In genomic region chr1:94698759-94699502, GRCh38 we compare ENCODE assay signal across 1 cellular context.
A peak's percentile ranks its signal among the peaks of the same experiment; 100 is the strongest.
TF ChIP-seq lines count a peak whose summit lies in the region.

No MANE protein-coding gene starts in this region.

TF ChIP-seq in HepG2, 621 proteins besides CTCF, POLR2A, EP300 and RAD21 (continued from another document):
- TF ChIP-seq ZNF142 (CRISPR knock-in tag; IDR thresholded peaks at IDR 0.05) (no peak), ZNF550 (CRISPR knock-in tag; IDR thresholded peaks at IDR 0.05; ENCODE audit: borderline replicate concordance) (no peak), TIGD3 (CRISPR knock-in tag; IDR thresholded peaks at IDR 0.05; ENCODE audit: borderline replicate concordance) (no peak), ELF1 (CRISPR knock-in tag; IDR thresholded peaks at IDR 0.05) (no peak), ZMYM4 (CRISPR knock-in tag; IDR thresholded peaks at IDR 0.05) (0 out of 2 replicates have a peak, but pooled peaks have one; percentile 67), RNF2 (conservative IDR thresholded peaks at IDR 0.05; ENCODE audit: low read depth) (no peak), EEA1 (CRISPR knock-in tag; IDR thresholded peaks at IDR 0.05; ENCODE audit: borderline replicate concordance) (no peak), ZNF484 (CRISPR knock-in tag; IDR thresholded peaks at IDR 0.05; ENCODE audit: borderline replicate concordance, low read depth) (no peak), IKZF1 (IDR thresholded peaks at IDR 0.05) (no peak), NKX3-1 (CRISPR knock-in tag; IDR thresholded peaks at IDR 0.05) (peak; percentile 33; the same call in 1 of the 2 replicates), BCL6 (CRISPR knock-in tag; IDR thresholded peaks at IDR 0.05) (peak; percentile 51; the same call in 1 of the 2 replicates), TERF1 (CRISPR knock-in tag; IDR thresholded peaks at IDR 0.05) (no peak), ZBTB10 (CRISPR knock-in tag; IDR thresholded peaks at IDR 0.05; ENCODE audit: borderline replicate concordance) (no peak), HNRNPK (IDR thresholded peaks at IDR 0.05; ENCODE audit: low read depth, low read length, poor library complexity, severe bottlenecking) (no peak), MAFG (CRISPR knock-in tag; IDR thresholded peaks at IDR 0.05) (no peak), ZNF709 (CRISPR knock-in tag; IDR thresholded peaks at IDR 0.05) (no peak), ZSCAN22 (CRISPR knock-in tag; IDR thresholded peaks at IDR 0.05) (no peak), GABPA (IDR thresholded peaks at IDR 0.05; ENCODE audit: low read depth, low read length) (no peak), GABPA (CRISPR knock-in tag; IDR thresholded peaks at IDR 0.05; ENCODE audit: low read depth) (no peak), NFYB (CRISPR knock-in tag; IDR thresholded peaks at IDR 0.05) (no peak), ZNF546 (CRISPR knock-in tag; conservative IDR thresholded peaks at IDR 0.05) (no peak), TEF (CRISPR knock-in tag; IDR thresholded peaks at IDR 0.05) (no peak), ZNF740 (CRISPR knock-in tag; IDR thresholded peaks at IDR 0.05) (no peak), ZNF235 (CRISPR knock-in tag; IDR thresholded peaks at IDR 0.05; ENCODE audit: borderline replicate concordance) (no peak), ZNF598 (CRISPR knock-in tag; IDR thresholded peaks at IDR 0.05; ENCODE audit: borderline replicate concordance) (no peak), HINFP (CRISPR knock-in tag; IDR thresholded peaks at IDR 0.05; ENCODE audit: low read depth) (no peak)
